15 cellular contexts compared by ENCODE assay signal in genomic region chr11:14539867-14540475, GRCh38. TPM values are rescaled to one million over a fixed set of nuclear protein-coding genes. Genes with fewer than 3 reads are reported as not detected.
DNase-seq lines count a peak whose midpoint lies in the region; ATAC-seq, FAIRE-seq and TF ChIP-seq lines count a peak whose summit lies in the region.
"Had no signal": no experiment of that assay in that cellular context is flagged by ENCODE, and none has a peak within 500 bp of the region (broad histone marks: within the 10 kb centered on the region; RNA-seq: fewer than 3 reads in every experiment).

No MANE protein-coding gene starts in this region.

- DNase-seq in activated CD4-positive, alpha-beta T cell treated with anti-CD3 and anti-CD28 coated beads for 36 hours = no peak
- no peak for DNase-seq in activated CD4-positive, alpha-beta T cell treated with anti-CD3 and anti-CD28 coated beads for 48 hours
- no peak for DNase-seq in WTC11 (ENCODE audit: low spot score)
- DNase-seq in left ventricle myocardium superior = no peak
- no peak for DNase-seq in transverse colon
- DNase-seq in small intestine = no peak
- no peak for DNase-seq in activated CD4-positive, alpha-beta T cell treated with anti-CD3 and anti-CD28 coated beads for 1 hour
- DNase-seq in DMS79 (lab: John Stamatoyannopoulos, UW) = no peak
- DNase-seq: activated CD4-positive, alpha-beta memory T cell treated with anti-CD3 and anti-CD28 coated beads, Interleukin-2, amount 10 ng/mL, durations not matched to agents 7 days and 5 days; brain microvascular endothelial cell; GOT3; uterus had no signal

- CTCF ChIA-PET in activated CD4-positive, alpha-beta T cell treated with anti-CD3 and anti-CD28 coated beads for 36 hours (lab: Charles Lee) = interaction anchor here (0.6 to 3.4 kb wide), 4 partner anchors 104 to 368 kb away, joined by 3 to 19 read pairs (median 4); no protein-coding TSS in a partner anchor
- CTCF ChIA-PET in WTC11 (lab: Charles Lee) = interaction anchor here (1.3 to 7.1 kb wide), 2 partner anchors 234 to 367 kb away, joined by 3 to 72 read pairs; no protein-coding TSS in a partner anchor

- H3K27ac Mint-ChIP-seq in activated CD4-positive, alpha-beta T cell treated with anti-CD3 and anti-CD28 coated beads for 36 hours = peak overlapping the region; percentile 21
- H3K27ac Mint-ChIP-seq in WTC11 = no peak overlapping the region
- H3K27ac Mint-ChIP-seq: activated CD4-positive, alpha-beta memory T cell treated with anti-CD3 and anti-CD28 coated beads, Interleukin-2, amount 10 ng/mL, durations not matched to agents 7 days and 5 days had no signal

- H3K4me3 Mint-ChIP-seq in activated CD4-positive, alpha-beta T cell treated with anti-CD3 and anti-CD28 coated beads for 36 hours = no peak overlapping the region
- H3K4me3 Mint-ChIP-seq in WTC11 = no peak overlapping the region
- H3K4me3 Mint-ChIP-seq: activated CD4-positive, alpha-beta memory T cell treated with anti-CD3 and anti-CD28 coated beads, Interleukin-2, amount 10 ng/mL, durations not matched to agents 7 days and 5 days had no signal

- POLR2A ChIA-PET in activated CD4-positive, alpha-beta T cell treated with anti-CD3 and anti-CD28 coated beads for 36 hours (lab: Charles Lee) = no interaction called here
- POLR2A ChIA-PET in WTC11 (lab: Charles Lee) = interaction anchor here (0.7 to 1.7 kb wide), 2 partner anchors 105 to 220 kb away, joined by 6 read pairs; no protein-coding TSS in a partner anchor

- H3K4me1 ChIP-seq in transverse colon = peaks cover 0 to 71% (median 28%) of the 10 kb centered on the region in 4 donors
- H3K4me1 ChIP-seq in small intestine (ENCODE audit: control insufficient read depth in 2 of 2, insufficient read depth in 1 of 2, low read depth in 1 of 2, low read length in 1 of 2) = no peaks in the 10 kb centered on the region
- H3K4me1 ChIP-seq: uterus had no signal

- H3K36me3 ChIP-seq in transverse colon (no peaks in the 10 kb centered on the region), small intestine (ENCODE audit: control insufficient read depth in 2 of 2, insufficient read depth in 2 of 2, low read length in 2 of 2) (no peaks in the 10 kb centered on the region)
- H3K36me3 ChIP-seq: brain microvascular endothelial cell, uterus had no signal

- H3K27me3 Mint-ChIP-seq in activated CD4-positive, alpha-beta T cell treated with anti-CD3 and anti-CD28 coated beads for 36 hours = no peaks in the 10 kb centered on the region
- peaks cover 4% of the 10 kb centered on the region for H3K27me3 Mint-ChIP-seq in WTC11 (ENCODE audit: low read depth)
- H3K27me3 Mint-ChIP-seq: activated CD4-positive, alpha-beta memory T cell treated with anti-CD3 and anti-CD28 coated beads, Interleukin-2, amount 10 ng/mL, durations not matched to agents 7 days and 5 days had no signal

- in situ Hi-C loops in transverse colon (cut with MboI; ENCODE audit: low pct_ligation_motif_present in 1 of 4, low pct_unique_long_range_greater_than_20kb in 1 of 4, low sequenced_read_pairs in 3 of 4) = loop anchor here in 2 of 4 donors (10.0 to 25.0 kb wide), 3 partner anchors 97 to 355 kb away; partner anchors contain the start of genes PDE3B (in 2 of the 2) and CYP2R1 (in 1 of the 2)

- peaks cover 34% of the 10 kb centered on the region for H3K4me1 Mint-ChIP-seq in activated CD4-positive, alpha-beta T cell treated with anti-CD3 and anti-CD28 coated beads for 36 hours
- H3K4me1 Mint-ChIP-seq in WTC11 = peaks cover 23% of the 10 kb centered on the region

- no peak for ATAC-seq in activated CD4-positive, alpha-beta T cell treated with anti-CD3 and anti-CD28 coated beads for 36 hours
- ATAC-seq in WTC11 = peak; percentile 68
- peak; percentile 74 for ATAC-seq in left ventricle myocardium superior
- ATAC-seq: K562, SK-N-SH treated with all-trans-retinoic acid at 6 μM for 48 hours had no signal

- no peak for TF ChIP-seq CTCF in WTC11 (IDR thresholded peaks at IDR 0.05)
- TF ChIP-seq CTCF in transverse colon (IDR thresholded peaks at IDR 0.05) = no peak

- TF ChIP-seq POLR2A in transverse colon (IDR thresholded peaks at IDR 0.05) = no peak

- H3K9me3 ChIP-seq in transverse colon (no peaks in the 10 kb centered on the region), small intestine (ENCODE audit: control insufficient read depth, low read depth) (no peaks in the 10 kb centered on the region)
- H3K9me3 ChIP-seq: uterus had no signal

- TF ChIP-seq EP300 in transverse colon (IDR thresholded peaks at IDR 0.05; ENCODE audit: low read depth) = no peak

- H3K9me3 Mint-ChIP-seq in activated CD4-positive, alpha-beta T cell treated with anti-CD3 and anti-CD28 coated beads for 36 hours (ENCODE audit: low read depth) = peaks cover 2% of the 10 kb centered on the region
- no peaks in the 10 kb centered on the region for H3K9me3 Mint-ChIP-seq in WTC11

- intact Hi-C loops in activated CD4-positive, alpha-beta T cell treated with anti-CD3 and anti-CD28 coated beads for 36 hours (cut with DNase I, micrococcal nuclease) = loop anchor here in 1 of 2 experiments (5.0 to 10.0 kb wide), 2 partner anchors 352 to 535 kb away; partner anchors contain the start of genes CALCB and CYP2R1
- intact Hi-C loops in left ventricle myocardium superior (cut with micrococcal nuclease) = loop anchor here (5.0 to 10.0 kb wide), 3 partner anchors 105 to 367 kb away; partner anchors contain the start of gene PDE3B
- intact Hi-C loops in transverse colon (cut with DNase I; ENCODE audit: low total_unique reads) = loop anchor here (10.0 kb wide), 1 partner anchor 235 kb away; no protein-coding TSS in a partner anchor

- 73 to 91% methylated on average over 5 to 6 of the region's 6 CpGs for WGBS in transverse colon (ENCODE audit: low coverage in 1 of 2), 2 donors
- WGBS in small intestine, 3 donors = 75 to 92% (median 79%) methylated on average over 6 of the region's 6 CpGs

- no peak for FAIRE-seq in small intestine (lab: Jason Lieb, UNC)
- FAIRE-seq: K562, keratinocyte had no signal

- H3K4me3 ChIP-seq in transverse colon = no peak overlapping the region
- H3K4me3 ChIP-seq in small intestine (ENCODE audit: low read depth in 1 of 2, low read length in 2 of 2) = no peak overlapping the region
- H3K4me3 ChIP-seq: K562, uterus had no signal

- H3K27ac ChIP-seq in transverse colon = peak overlapping the region; percentile 44 to 70 (median 63)
- peak overlapping the region in 1 of 2 donors; percentile 54 for H3K27ac ChIP-seq in small intestine (ENCODE audit: low read depth in 1 of 2, low read length in 1 of 2)
- H3K27ac ChIP-seq: brain microvascular endothelial cell, uterus had no signal

- H3K36me3 Mint-ChIP-seq in activated CD4-positive, alpha-beta T cell treated with anti-CD3 and anti-CD28 coated beads for 36 hours (ENCODE audit: low read depth) = peaks cover 2% of the 10 kb centered on the region
- no peaks in the 10 kb centered on the region for H3K36me3 Mint-ChIP-seq in WTC11

- no peaks in the 10 kb centered on the region for H3K27me3 ChIP-seq in transverse colon
- H3K27me3 ChIP-seq in small intestine (ENCODE audit: control insufficient read depth in 2 of 2, insufficient read depth in 2 of 2, low read length in 2 of 2) = no peaks in the 10 kb centered on the region
- H3K27me3 ChIP-seq: brain microvascular endothelial cell, uterus had no signal

TF ChIP-seq in WTC11, 78 proteins besides CTCF, POLR2A, EP300 and RAD21 (continues in another document):
- TF ChIP-seq TCF7 (CRISPR knock-in tag; IDR thresholded peaks at IDR 0.05; ENCODE audit: low read depth) (no peak), ZBTB43 (CRISPR knock-in tag; IDR thresholded peaks at IDR 0.05) (no peak), E2F4 (CRISPR knock-in tag; IDR thresholded peaks at IDR 0.05; ENCODE audit: borderline replicate concordance, low read depth) (no peak), ZMAT4 (CRISPR knock-in tag; IDR thresholded peaks at IDR 0.05) (no peak), NR3C1 (CRISPR knock-in tag; conservative IDR thresholded peaks at IDR 0.05; ENCODE audit: low read depth) (no peak), CREM (CRISPR knock-in tag; IDR thresholded peaks at IDR 0.05) (no peak), NFE2L1 (CRISPR knock-in tag; IDR thresholded peaks at IDR 0.05) (no peak), RORB (CRISPR knock-in tag; IDR thresholded peaks at IDR 0.05) (no peak), SOX15 (CRISPR knock-in tag; IDR thresholded peaks at IDR 0.05) (no peak), CBFB (CRISPR knock-in tag; IDR thresholded peaks at IDR 0.05; ENCODE audit: low read depth) (no peak), JAZF1 (CRISPR knock-in tag; IDR thresholded peaks at IDR 0.05) (no peak)

RNA-seq across cellular contexts. Expression of gene PSMA1, which starts 19.8 kb away (rescaled TPM):
- total RNA-seq in activated CD4-positive, alpha-beta T cell treated with anti-CD3 and anti-CD28 coated beads for 36 hours = 100 to 1,000 TPM; 231 to 330 TPM
- total RNA-seq in WTC11 (2021) (139 to 143 TPM (median 140 TPM) in 3 replicates), left ventricle myocardium superior (115 TPM), transverse colon (100 to 1,000 TPM in 2 of 4 donors, 10 to 100 TPM in 2; 12.1 to 112 (median 70.4) TPM)
- polyA plus RNA-seq in small intestine = 100 to 1,000 TPM; 149 to 194 (median 161) TPM

RNA-seq across cellular contexts. Expression of gene COPB1, which starts 40.4 kb away (rescaled TPM):
- total RNA-seq in activated CD4-positive, alpha-beta T cell treated with anti-CD3 and anti-CD28 coated beads for 36 hours = 100 to 1,000 TPM; 102 to 106 TPM
- 67.9 to 76.3 TPM (median 75.6 TPM) in 3 replicates for total RNA-seq in WTC11 (2021)
- total RNA-seq in left ventricle myocardium superior = 43.6 TPM
- total RNA-seq in transverse colon = 10 to 100 TPM; 30.7 to 91.9 (median 60.9) TPM
- polyA plus RNA-seq in small intestine = 10 to 100 TPM; 66.3 to 97.5 (median 82.1) TPM
